14 cellular contexts compared by ENCODE assay signal in the genomic region with DNA sequence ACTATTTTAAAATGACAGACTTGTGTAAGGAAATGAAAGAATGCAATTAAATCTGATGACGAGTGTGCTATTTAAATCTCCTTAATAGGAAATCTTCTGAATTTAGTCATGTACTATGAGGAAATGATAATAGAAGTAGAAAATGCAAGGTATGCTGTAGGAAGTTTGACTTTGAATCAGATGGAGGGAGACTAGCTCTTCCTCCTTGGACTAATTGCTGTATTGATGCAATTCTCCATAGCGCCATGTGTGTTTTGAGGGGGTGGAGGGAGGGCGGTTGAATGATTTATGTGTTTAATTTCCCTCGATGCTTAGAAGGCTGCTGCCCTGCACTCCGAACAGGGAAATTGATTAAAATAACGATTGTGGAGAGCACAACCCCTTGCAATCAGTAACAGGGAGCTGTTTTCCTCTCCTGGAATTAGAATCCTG.
A peak's percentile ranks its signal among the peaks of the same experiment; 100 is the strongest.
DNase-seq lines count a peak whose midpoint lies in the region; ATAC-seq, FAIRE-seq and TF ChIP-seq lines count a peak whose summit lies in the region.
"Had no signal": no experiment of that assay in that cellular context is flagged by ENCODE, and none has a peak within 500 bp of the region (broad histone marks: within the 10 kb centered on the region; RNA-seq: fewer than 3 reads in every experiment).

No MANE protein-coding gene starts in this region.

- TF ChIP-seq CTCF in AG09309 (IDR thresholded peaks at IDR 0.05; ENCODE audit: control insufficient read depth, insufficient read depth, low read depth, low read length, missing control alignments) (no peak), bronchial epithelial cell (IDR thresholded peaks at IDR 0.05; ENCODE audit: insufficient read depth, low read length, severe bottlenecking) (no peak)

- TF ChIP-seq POLR2A in GM18505 (IDR thresholded peaks at IDR 0.05; ENCODE audit: borderline replicate concordance, extremely low read depth, insufficient read depth, insufficient read length), result no peak

- no peak for ATAC-seq in HG02588 (IDR thresholded peaks at IDR 0.05; ENCODE audit: unreplicated experiment)
- ATAC-seq in GM18505 (IDR thresholded peaks at IDR 0.05; ENCODE audit: unreplicated experiment), result no peak

- H3K4me3 ChIP-seq in AG09309 (ENCODE audit: control insufficient read depth, low read depth, low read length) (no peak overlapping the region), bronchial epithelial cell (ENCODE audit: low read depth, low read length) (no peak overlapping the region)
- H3K4me3 ChIP-seq: hepatocyte, MG63, tibial artery had no signal

- no peaks in the 10 kb centered on the region for H3K36me3 ChIP-seq in bronchial epithelial cell (ENCODE audit: control insufficient read depth, insufficient read depth, low read length)
- H3K36me3 ChIP-seq: MG63, tibial artery had no signal

- FAIRE-seq in bronchial epithelial cell (lab: Jason Lieb, UNC), result no peak

- DNase-seq in AG09309 (ENCODE audit: low read depth) (peak; percentile 93), LHCN-M2 (ENCODE audit: low read depth) (peak; percentile 65), bronchial epithelial cell (ENCODE audit: low read depth) (peak; percentile 89), kidney tubule cell (ENCODE audit: low spot score) (peak; percentile 92), islet precursor cell (no peak)
- no peak for DNase-seq in stimulated activated CD4-positive, alpha-beta T cell treated with anti-CD3 and anti-CD28 coated beads, Interleukin-1b, Interleukin-23, amount 100 ng/mL, for 48 hours
- DNase-seq: MG63, midbrain, NCI-H446, retina, tibial artery had no signal

- no peaks in the 10 kb centered on the region for H3K27me3 ChIP-seq in bronchial epithelial cell (ENCODE audit: control insufficient read depth, insufficient read depth, low read length)
- H3K27me3 ChIP-seq: hepatocyte, MG63, tibial artery had no signal

Comparison
In these comparisons a context has a peak if more than half of its experiments do, and no peak if none do; other contexts are left out.
1. DNase-seq: peak in AG09309 (single experiment), LHCN-M2 (single experiment), bronchial epithelial cell (single experiment) and kidney tubule cell (single experiment); none in stimulated activated CD4-positive, alpha-beta T cell treated with anti-CD3 and anti-CD28 coated beads, Interleukin-1b, Interleukin-23, amount 100 ng/mL, for 48 hours (single experiment) and islet precursor cell (single experiment).